In the genomic region with DNA sequence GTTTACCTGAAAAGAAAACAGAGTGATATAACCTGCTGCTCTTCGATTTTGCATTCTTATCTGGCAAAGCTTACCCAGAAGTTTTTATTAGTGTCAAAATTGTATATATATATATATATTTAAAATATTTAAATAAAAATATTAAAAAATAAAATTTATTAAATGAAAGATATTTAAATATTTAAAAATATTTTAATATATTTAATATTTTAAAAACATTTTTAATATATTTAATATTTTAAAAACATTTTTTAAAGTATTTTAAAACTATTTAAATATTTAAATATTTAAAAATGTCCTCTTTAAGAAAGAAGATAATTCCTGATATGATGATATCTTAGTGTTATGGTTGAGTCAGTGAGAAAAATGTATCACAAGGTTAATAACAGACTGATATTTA, we compare ENCODE assay signal across 28 cellular contexts.
"Had no signal": no experiment of that assay in that cellular context is flagged by ENCODE, and none has a peak within 500 bp of the region (broad histone marks: within the 10 kb centered on the region; RNA-seq: fewer than 3 reads in every experiment).

No MANE protein-coding gene starts in this region.

- H3K36me3 ChIP-seq: brain microvascular endothelial cell, esophagus squamous epithelium had no signal

- H3K4me1 Mint-ChIP-seq: activated CD4-positive, alpha-beta memory T cell treated with anti-CD3 and anti-CD28 coated beads, Interleukin-2, amount 10 ng/mL, durations not matched to agents 7 days and 5 days; activated CD4-positive, alpha-beta T cell treated with anti-CD3 and anti-CD28 coated beads, Interleukin-2, amount 10 ng/mL, durations not matched to agents 7 days and 5 days; activated naive CD4-positive, alpha-beta T cell treated with anti-CD3 and anti-CD28 coated beads, Interleukin-2, amount 10 ng/mL, durations not matched to agents 7 days and 5 days; activated naive CD8-positive, alpha-beta T cell treated with anti-CD3 and anti-CD28 coated beads, Interleukin-2, amount 10 ng/mL, durations not matched to agents 7 days and 5 days; central memory CD8-positive, alpha-beta T cell had no signal

- H3K27me3 Mint-ChIP-seq: activated CD4-positive, alpha-beta memory T cell treated with anti-CD3 and anti-CD28 coated beads, Interleukin-2, amount 10 ng/mL, durations not matched to agents 7 days and 5 days; activated CD4-positive, alpha-beta T cell treated with anti-CD3 and anti-CD28 coated beads, Interleukin-2, amount 10 ng/mL, durations not matched to agents 7 days and 5 days; activated naive CD4-positive, alpha-beta T cell treated with anti-CD3 and anti-CD28 coated beads, Interleukin-2, amount 10 ng/mL, durations not matched to agents 7 days and 5 days; activated naive CD8-positive, alpha-beta T cell treated with anti-CD3 and anti-CD28 coated beads, Interleukin-2, amount 10 ng/mL, durations not matched to agents 7 days and 5 days; activated T-cell treated with anti-CD3 and anti-CD28 coated beads, Interleukin-2, amount 50 U/mL, for 24 hours; central memory CD8-positive, alpha-beta T cell; effector memory CD8-positive, alpha-beta T cell had no signal

- H3K27me3 ChIP-seq: brain microvascular endothelial cell, esophagus squamous epithelium had no signal

- ATAC-seq: activated naive CD4-positive, alpha-beta T cell treated with anti-CD3 and anti-CD28 coated beads, Interleukin-2, amount 50 U/mL, for 72 hours; activated T-cell treated with anti-CD3 and anti-CD28 coated beads, Interleukin-2, amount 50 U/mL, for 72 hours; effector memory CD8-positive, alpha-beta T cell had no signal

- H3K27ac ChIP-seq: brain microvascular endothelial cell, epithelial cell of prostate, esophagus squamous epithelium had no signal

- H3K4me3 Mint-ChIP-seq: activated CD4-positive, alpha-beta memory T cell treated with anti-CD3 and anti-CD28 coated beads, Interleukin-2, amount 10 ng/mL, durations not matched to agents 7 days and 5 days; activated CD4-positive, alpha-beta T cell treated with anti-CD3 and anti-CD28 coated beads, Interleukin-2, amount 10 ng/mL, durations not matched to agents 7 days and 5 days; activated naive CD4-positive, alpha-beta T cell treated with anti-CD3 and anti-CD28 coated beads, Interleukin-2, amount 10 ng/mL, durations not matched to agents 7 days and 5 days; activated naive CD8-positive, alpha-beta T cell treated with anti-CD3 and anti-CD28 coated beads, Interleukin-2, amount 10 ng/mL, durations not matched to agents 7 days and 5 days; activated T-cell treated with anti-CD3 and anti-CD28 coated beads, Interleukin-2, amount 50 U/mL, for 24 hours; activated T-cell treated with anti-CD3 and anti-CD28 coated beads, Interleukin-2, amount 50 U/mL, for 72 hours; central memory CD8-positive, alpha-beta T cell; effector memory CD8-positive, alpha-beta T cell had no signal

- H3K9me3 Mint-ChIP-seq: activated CD4-positive, alpha-beta T cell treated with anti-CD3 and anti-CD28 coated beads, Interleukin-2, amount 10 ng/mL, durations not matched to agents 7 days and 5 days; activated naive CD8-positive, alpha-beta T cell treated with anti-CD3 and anti-CD28 coated beads, Interleukin-2, amount 10 ng/mL, durations not matched to agents 7 days and 5 days had no signal

- H3K36me3 Mint-ChIP-seq: activated naive CD4-positive, alpha-beta T cell treated with anti-CD3 and anti-CD28 coated beads, Interleukin-2, amount 10 ng/mL, durations not matched to agents 7 days and 5 days; activated naive CD4-positive, alpha-beta T cell treated with anti-CD3 and anti-CD28 coated beads, Interleukin-2, amount 50 U/mL, for 72 hours; activated naive CD8-positive, alpha-beta T cell treated with anti-CD3 and anti-CD28 coated beads, Interleukin-2, amount 10 ng/mL, durations not matched to agents 7 days and 5 days had no signal

- DNase-seq: activated CD4-positive, alpha-beta memory T cell treated with anti-CD3 and anti-CD28 coated beads, Interleukin-2, amount 10 ng/mL, durations not matched to agents 7 days and 5 days; activated CD4-positive, alpha-beta T cell treated with anti-CD3 and anti-CD28 coated beads for 1 hour; activated CD4-positive, alpha-beta T cell treated with anti-CD3 and anti-CD28 coated beads for 4 hours; activated CD4-positive, alpha-beta T cell treated with anti-CD3 and anti-CD28 coated beads, Interleukin-2, amount 10 ng/mL, durations not matched to agents 7 days and 5 days; activated CD4-positive, alpha-beta T cell treated with anti-CD3 and anti-CD28 coated beads, Interleukin-2, amount 50 U/mL, for 4 hours; activated CD8-positive, alpha-beta memory T cell treated with anti-CD3 and anti-CD28 coated beads, Interleukin-2, amount 50 U/mL, for 48 hours; activated gamma-delta T cell; activated naive CD4-positive, alpha-beta T cell; activated naive CD4-positive, alpha-beta T cell treated with anti-CD3 and anti-CD28 coated beads, Interleukin-2, amount 10 ng/mL, durations not matched to agents 7 days and 5 days; activated naive CD8-positive, alpha-beta T cell treated with anti-CD3 and anti-CD28 coated beads, Interleukin-2, amount 10 ng/mL, durations not matched to agents 7 days and 5 days; activated T-cell treated with anti-CD3 and anti-CD28 coated beads for 4 hours; activated T-cell treated with anti-CD3 and anti-CD28 coated beads, Interleukin-2, amount 50 U/mL, for 24 hours; activated T-cell treated with anti-CD3 and anti-CD28 coated beads, Interleukin-2, amount 50 U/mL, for 72 hours; brain microvascular endothelial cell; cortex of kidney; dermis blood vessel endothelial cell; effector CD4-positive, alpha-beta T cell; effector memory CD8-positive, alpha-beta T cell; esophagus squamous epithelium; foreskin melanocyte; head of caudate nucleus; T-helper 2 cell had no signal

- H3K4me1 ChIP-seq: esophagus squamous epithelium had no signal

- H3K4me3 ChIP-seq: esophagus squamous epithelium had no signal

- FAIRE-seq: astrocyte, bronchial epithelial cell, endothelial cell of umbilical vein had no signal

- H3K27ac Mint-ChIP-seq: activated CD4-positive, alpha-beta memory T cell treated with anti-CD3 and anti-CD28 coated beads, Interleukin-2, amount 10 ng/mL, durations not matched to agents 7 days and 5 days; activated CD4-positive, alpha-beta T cell treated with anti-CD3 and anti-CD28 coated beads, Interleukin-2, amount 10 ng/mL, durations not matched to agents 7 days and 5 days; activated naive CD4-positive, alpha-beta T cell treated with anti-CD3 and anti-CD28 coated beads, Interleukin-2, amount 10 ng/mL, durations not matched to agents 7 days and 5 days; activated naive CD8-positive, alpha-beta T cell treated with anti-CD3 and anti-CD28 coated beads, Interleukin-2, amount 10 ng/mL, durations not matched to agents 7 days and 5 days; activated T-cell treated with anti-CD3 and anti-CD28 coated beads, Interleukin-2, amount 50 U/mL, for 24 hours; effector memory CD8-positive, alpha-beta T cell had no signal

- H3K9me3 ChIP-seq: esophagus squamous epithelium had no signal
